Comparison of ENCODE assay signal across 9 cellular contexts in the genomic region with DNA sequence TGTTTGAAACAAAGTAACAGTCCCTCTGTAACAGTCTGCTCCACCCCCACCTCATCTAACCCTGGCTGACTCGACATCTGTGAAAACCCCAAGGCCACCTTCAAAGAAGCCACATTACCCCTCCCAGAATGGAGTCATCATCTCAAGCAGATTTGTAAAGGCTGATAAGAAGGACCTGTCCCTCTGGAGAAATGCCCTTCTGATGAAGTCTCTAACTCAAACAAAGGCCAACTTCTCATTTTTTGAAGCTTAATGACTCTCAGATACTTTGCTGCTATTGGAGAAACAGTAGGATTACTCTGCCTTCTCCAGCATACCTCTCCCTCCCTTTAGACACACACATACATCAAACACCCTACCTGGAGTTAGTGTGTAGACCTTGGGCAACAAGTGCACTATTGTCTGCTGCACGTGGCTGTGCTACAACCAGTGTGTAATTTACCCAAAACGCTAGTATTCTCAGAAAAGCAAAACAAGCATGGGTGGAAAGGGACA. TPM values are rescaled to one million over a fixed set of nuclear protein-coding genes. Genes with fewer than 3 reads are reported as not detected.
A peak's percentile ranks its signal among the peaks of the same experiment; 100 is the strongest.
DNase-seq lines count a peak whose midpoint lies in the region; ATAC-seq and TF ChIP-seq lines count a peak whose summit lies in the region.
"Had no signal": no experiment of that assay in that cellular context is flagged by ENCODE, and none has a peak within 500 bp of the region (broad histone marks: within the 10 kb centered on the region; RNA-seq: fewer than 3 reads in every experiment).

No MANE protein-coding gene starts in this region.

- H3K27me3 Mint-ChIP-seq in natural killer cell (ENCODE audit: low read depth in 2 of 2): no peaks in the 10 kb centered on the region

- H3K27me3 ChIP-seq in spleen (replicated peaks in 1 of 7): no peaks in the 10 kb centered on the region

- no peaks in the 10 kb centered on the region for H3K9me3 Mint-ChIP-seq in natural killer cell

- H3K27ac Mint-ChIP-seq in natural killer cell: peak overlapping the region; percentile 77 to 91

- no peak overlapping the region for H3K4me3 ChIP-seq in spleen

- ATAC-seq in natural killer cell (peak; percentile 76 to 89 (median 86)), HG03460 (IDR thresholded peaks at IDR 0.05; ENCODE audit: unreplicated experiment) (no peak)

- TF ChIP-seq POLR2A in spleen (IDR thresholded peaks at IDR 0.05): no peak

- TF ChIP-seq CTCF in natural killer cell (IDR thresholded peaks at IDR 0.05) (no peak), spleen (IDR thresholded peaks at IDR 0.05 in 8 of 11, conservative IDR thresholded peaks at IDR 0.05 in 3 of 11) (no peak)

- peak overlapping the region in 4 of 8 donors; percentile 2 to 33 (median 7) for H3K27ac ChIP-seq in spleen

- in situ Hi-C loops in Caki2 (cut with HindIII; ENCODE audit: low pct_unique_long_range_greater_than_20kb, low sequenced_read_pairs): no loop called here

- H3K9me3 ChIP-seq in spleen: peaks cover 0 to 5% (median 0%) of the 10 kb centered on the region in 8 donors

- WGBS in spleen, 5 donors: 4 to 16% (median 11%) methylated on average over 3 of the region's 3 CpGs

- peaks cover 4 to 48% (median 25%) of the 10 kb centered on the region in 6 donors for H3K4me1 ChIP-seq in spleen

- peak overlapping the region; percentile 78 for H3K4me3 Mint-ChIP-seq in natural killer cell

- H3K4me1 Mint-ChIP-seq in natural killer cell: peaks cover 55 to 56% of the 10 kb centered on the region in 2 donors

- intact Hi-C loops in natural killer cell (cut with micrococcal nuclease) (loop anchor here (2.0 kb wide), 1 partner anchor 38 kb away; no protein-coding TSS in a partner anchor), spleen (cut with DNase I; ENCODE audit: low total_unique reads) (no loop called here)

- DNase-seq in Caki2 (ENCODE audit: low read depth): peak; percentile 27
- DNase-seq in HuH-7 (ENCODE audit: low spot score): peak; percentile 27
- peak; percentile 31 for DNase-seq in activated T-cell treated with anti-CD3 and anti-CD28 coated beads for 48 hours (ENCODE audit: low read depth)
- DNase-seq in natural killer cell: peak; percentile 42
- no peak for DNase-seq in SW 1271 (lab: John Stamatoyannopoulos, UW)
- no peak for DNase-seq in spleen
- no peak for DNase-seq in NCI-H524 treated with DMSO at 0.1 percent for 48 hours (lab: John Stamatoyannopoulos, UW)
- DNase-seq: NCI-H1436 treated with DMSO at 0.1 percent for 48 hours had no signal

- no peaks in the 10 kb centered on the region for H3K36me3 Mint-ChIP-seq in natural killer cell

- H3K36me3 ChIP-seq in spleen: no peaks in the 10 kb centered on the region

RNA-seq across cellular contexts. Expression of a gene that starts 5.3 kb away (rescaled TPM):
- 20.3 and 34.6 TPM in 2 replicates for total RNA-seq in Caki2 (2014; rRNA removed; shearing (Covaris generic); ENCODE audit: low replicate concordance)
- total RNA-seq in natural killer cell (10 to 100 TPM; 74.1 to 97.4 (median 86.9) TPM), spleen (10 to 100 TPM; 17.1 to 26.8 (median 23.1) TPM)
- polyA plus RNA-seq in spleen: 1 to 10 TPM; 4.4 to 5.7 (median 5.7) TPM

Comparison
In these comparisons a context has a peak if more than half of its experiments do, and no peak if none do; other contexts are left out.
1. DNase-seq: peak in Caki2 (single experiment), HuH-7 (single experiment), activated T-cell treated with anti-CD3 and anti-CD28 coated beads for 48 hours (single experiment) and natural killer cell (single experiment); none in SW 1271 (0 of 2), spleen (single experiment) and NCI-H524 treated with DMSO at 0.1 percent for 48 hours (single experiment).